In genomic region chr3:181176610-181177009, GRCh38 we compare ENCODE assay signal across 7 cellular contexts.
DNase-seq lines count a peak whose midpoint lies in the region; ATAC-seq, FAIRE-seq and TF ChIP-seq lines count a peak whose summit lies in the region.

No MANE protein-coding gene starts in this region.

- H3K9me3 ChIP-seq in NT2/D1 (ENCODE audit: insufficient read depth, low read length): no peaks in the 10 kb centered on the region

- H3K4me1 ChIP-seq in NT2/D1 (ENCODE audit: insufficient read depth, insufficient read length): no peaks in the 10 kb centered on the region

- H3K9ac ChIP-seq in NT2/D1 (ENCODE audit: insufficient read length, low read depth): no peak overlapping the region

- TF ChIP-seq CTCF in GM12875 (IDR thresholded peaks at IDR 0.05; ENCODE audit: borderline replicate concordance, insufficient read depth, low read depth, low read length): peak; percentile 20; the same call in 1 of the 2 replicates

- H3K4me3 ChIP-seq in GM12875 (ENCODE audit: low read depth, low read length) (no peak overlapping the region), NT2/D1 (ENCODE audit: insufficient read length, low read depth) (no peak overlapping the region)

- no peak for FAIRE-seq in HTR-8/SVneo (lab: Jason Lieb, UNC)

- DNase-seq in HTR-8/SVneo (ENCODE audit: insufficient read length, low spot score) (peak; percentile 4), NT2/D1 (ENCODE audit: low read depth, low spot score) (peak; percentile 23), astrocyte of the hippocampus (ENCODE audit: low read depth, low spot score) (peak; percentile 81), inferior parietal cortex (ENCODE audit: extremely low spot score) (peak; percentile 87)
- peak; percentile 29 for DNase-seq in stimulated activated CD4-positive, alpha-beta T cell treated with anti-CD3 and anti-CD28 coated beads, Interleukin-1b, Interleukin-23, amount 100 ng/mL, for 48 hours

- ATAC-seq in HG03196 (IDR thresholded peaks at IDR 0.05; ENCODE audit: unreplicated experiment): no peak

- H3K36me3 ChIP-seq in NT2/D1 (ENCODE audit: insufficient read depth, insufficient read length, low read length): no peaks in the 10 kb centered on the region

- no peaks in the 10 kb centered on the region for H3K27me3 ChIP-seq in NT2/D1 (ENCODE audit: insufficient read depth, insufficient read length)

Comparison
In these comparisons a context has a peak if more than half of its experiments do, and no peak if none do; other contexts are left out.
1. DNase-seq: peak in every context shown above with its lines; median percentile 87 in inferior parietal cortex; 81 in astrocyte of the hippocampus; 29 in stimulated activated CD4-positive, alpha-beta T cell treated with anti-CD3 and anti-CD28 coated beads, Interleukin-1b, Interleukin-23, amount 100 ng/mL, for 48 hours; 23 in NT2/D1; 4 in HTR-8/SVneo.